In genomic region chr7:137816696-137817320, GRCh38 we compare ENCODE assay signal across 11 cellular contexts. TPM values are rescaled to one million over a fixed set of nuclear protein-coding genes. Genes with fewer than 3 reads are reported as not detected.
A peak's percentile ranks its signal among the peaks of the same experiment; 100 is the strongest.
DNase-seq lines count a peak whose midpoint lies in the region; ATAC-seq, FAIRE-seq and TF ChIP-seq lines count a peak whose summit lies in the region.
"Had no signal": no experiment of that assay in that cellular context is flagged by ENCODE, and none has a peak within 500 bp of the region (broad histone marks: within the 10 kb centered on the region; RNA-seq: fewer than 3 reads in every experiment).

No MANE protein-coding gene starts in this region.

- H3K79me2 ChIP-seq in astrocyte (ENCODE audit: insufficient read depth, low read length), result no peaks in the 10 kb centered on the region

- H3K27ac ChIP-seq in astrocyte (ENCODE audit: low read depth, low read length) (no peak overlapping the region), liver (ENCODE audit: low read depth in 1 of 2, low read length in 2 of 2) (no peak overlapping the region)

- no peak overlapping the region for H3K9ac ChIP-seq in astrocyte (ENCODE audit: low read length)
- no peak overlapping the region for H3K9ac ChIP-seq in liver (ENCODE audit: low read depth in 1 of 2, low read length in 2 of 2)

- H3K36me3 ChIP-seq in astrocyte (ENCODE audit: insufficient read depth, low read length), result no peaks in the 10 kb centered on the region
- no peaks in the 10 kb centered on the region for H3K36me3 ChIP-seq in liver (ENCODE audit: control insufficient read depth in 4 of 4, insufficient read depth in 3 of 4, low read depth in 1 of 4, low read length in 3 of 4)

- TF ChIP-seq CTCF in HFF-Myc (IDR thresholded peaks at IDR 0.05; ENCODE audit: low read depth, low read length, missing control alignments), result peak; percentile 15
- TF ChIP-seq CTCF in astrocyte (IDR thresholded peaks at IDR 0.05; ENCODE audit: insufficient read depth, low read depth, low read length), result no peak
- peak; percentile 37 for TF ChIP-seq CTCF in liver (IDR thresholded peaks at IDR 0.05; ENCODE audit: low read depth, low read length, missing input control)

- H3K27me3 Mint-ChIP-seq in astrocyte (ENCODE audit: low read depth, unreplicated experiment), result no peaks in the 10 kb centered on the region

- no peak overlapping the region for H3K4me3 ChIP-seq in HFF-Myc (replicated peaks; ENCODE audit: low read depth, low read length)
- no peak overlapping the region for H3K4me3 ChIP-seq in astrocyte (ENCODE audit: insufficient read depth, low read depth, low read length)
- H3K4me3 ChIP-seq in liver (ENCODE audit: low read depth in 1 of 3, low read length in 3 of 3), result no peak overlapping the region

- no peak overlapping the region for H2AFZ ChIP-seq in astrocyte (ENCODE audit: low read depth, low read length)

- TF ChIP-seq RAD21 in liver (IDR thresholded peaks at IDR 0.05), result peak; percentile 65 to 74

- DNase-seq in EL (peak; percentile 28), HFF-Myc (ENCODE audit: extremely low read depth, low read depth) (no peak), astrocyte (ENCODE audit: low read depth) (no peak), COR-L47 (lab: John Stamatoyannopoulos, UW) (no peak)
- no peak for DNase-seq in stimulated activated naive CD4-positive, alpha-beta T cell treated with Interleukin-2 at 50 U/mL for 16 hours (lab: John Stamatoyannopoulos, UW)
- DNase-seq: activated CD4-positive, alpha-beta T cell treated with anti-CD3 and anti-CD28 coated beads for 36 hours; glutamatergic neuron; NCI-H1436 treated with DMSO at 0.1 percent for 48 hours had no signal

- peaks cover 3% of the 10 kb centered on the region for H3K36me3 Mint-ChIP-seq in astrocyte (ENCODE audit: low read depth, unreplicated experiment)

- no peak overlapping the region for H3K4me2 ChIP-seq in astrocyte (ENCODE audit: low read length)

- H3K4me1 ChIP-seq in astrocyte (ENCODE audit: insufficient read depth, low read length) (peaks cover 10% of the 10 kb centered on the region), liver (ENCODE audit: control insufficient read depth in 4 of 4, insufficient read depth in 4 of 4, low read length in 3 of 4) (no peaks in the 10 kb centered on the region)

- no peak overlapping the region for H3K4me3 Mint-ChIP-seq in astrocyte (ENCODE audit: unreplicated experiment)
- H3K4me3 Mint-ChIP-seq: activated CD4-positive, alpha-beta T cell treated with anti-CD3 and anti-CD28 coated beads for 36 hours had no signal

- no peak for FAIRE-seq in astrocyte (lab: Jason Lieb, UNC)

- peaks cover 29% of the 10 kb centered on the region for H3K4me1 Mint-ChIP-seq in astrocyte (ENCODE audit: low read depth, unreplicated experiment)
- H3K4me1 Mint-ChIP-seq: activated CD4-positive, alpha-beta T cell treated with anti-CD3 and anti-CD28 coated beads for 36 hours had no signal

- WGBS in liver, result 52% methylated on average over 5 of the region's 5 CpGs

- no peaks in the 10 kb centered on the region for H3K9me3 ChIP-seq in astrocyte (ENCODE audit: insufficient read depth, low read depth, low read length)
- no peaks in the 10 kb centered on the region for H3K9me3 ChIP-seq in liver (ENCODE audit: control insufficient read depth in 4 of 4, low read length in 3 of 4)

- peaks cover 2% of the 10 kb centered on the region for H3K9me3 Mint-ChIP-seq in astrocyte (ENCODE audit: unreplicated experiment)

- H4K20me1 ChIP-seq in astrocyte (ENCODE audit: insufficient read depth, low read length), result no peaks in the 10 kb centered on the region

- ATAC-seq in GM21390 (IDR thresholded peaks at IDR 0.05; ENCODE audit: unreplicated experiment) (no peak), GM19023 (IDR thresholded peaks at IDR 0.05; ENCODE audit: unreplicated experiment) (no peak)
- ATAC-seq: activated CD4-positive, alpha-beta T cell treated with anti-CD3 and anti-CD28 coated beads for 36 hours had no signal

- H3K27ac Mint-ChIP-seq in astrocyte (ENCODE audit: unreplicated experiment), result peak overlapping the region; percentile 34
- H3K27ac Mint-ChIP-seq: activated CD4-positive, alpha-beta T cell treated with anti-CD3 and anti-CD28 coated beads for 36 hours had no signal

- H3K27me3 ChIP-seq in astrocyte (ENCODE audit: insufficient read depth, low read length) (no peaks in the 10 kb centered on the region), liver (ENCODE audit: control insufficient read depth in 4 of 4, insufficient read depth in 4 of 4, low read length in 3 of 4) (no peaks in the 10 kb centered on the region)

TF ChIP-seq in liver, 16 proteins besides CTCF, POLR2A, EP300 and RAD21:
- no peak for TF ChIP-seq MAX (IDR thresholded peaks at IDR 0.05)
- TF ChIP-seq SP1 (IDR thresholded peaks at IDR 0.05), result no peak
- TF ChIP-seq NR2F2 (IDR thresholded peaks at IDR 0.05), result no peak
- TF ChIP-seq FOXA1 (IDR thresholded peaks at IDR 0.05), result no peak
TF ChIP-seq in liver: peak in this region for 0.

RNA-seq across cellular contexts. Expression of gene DGKI, which starts 30.0 kb away (rescaled TPM):
- 6.3 and 7.5 TPM in 2 replicates for total RNA-seq in astrocyte
- total RNA-seq in liver, result under 1 TPM; 0.33 to 0.37 TPM
- polyA plus RNA-seq in liver, result under 1 TPM; 0.01 to 0.28 TPM
